8 cellular contexts compared by ENCODE assay signal in genomic region chr1:220786337-220787068, GRCh38. TPM values are rescaled to one million over a fixed set of nuclear protein-coding genes. Genes with fewer than 3 reads are reported as not detected.
DNase-seq lines count a peak whose midpoint lies in the region; ATAC-seq and TF ChIP-seq lines count a peak whose summit lies in the region.
"Had no signal": no experiment of that assay in that cellular context is flagged by ENCODE, and none has a peak within 500 bp of the region (broad histone marks: within the 10 kb centered on the region; RNA-seq: fewer than 3 reads in every experiment).

TSS of gene MTARC1 (plus strand) at chr1:220786913. CDS start at chr1:220786945, 32 bp downstream.

- ATAC-seq in HG02588 (IDR thresholded peaks at IDR 0.05; ENCODE audit: unreplicated experiment), result peak; percentile 62

- H3K36me3 ChIP-seq in osteoblast (ENCODE audit: insufficient read depth, low read length), result no peaks in the 10 kb centered on the region

- H3K4me1 Mint-ChIP-seq in activated naive CD8-positive, alpha-beta T cell (ENCODE audit: low read depth), result peaks cover 2% of the 10 kb centered on the region
- H3K4me1 Mint-ChIP-seq: central memory CD8-positive, alpha-beta T cell had no signal

- H3K27me3 ChIP-seq in osteoblast (ENCODE audit: insufficient read depth, low read length), result no peaks in the 10 kb centered on the region

- intact Hi-C loops in cardiac septum (cut with DNase I), result loop anchor here (2.0 to 5.0 kb wide), 2 partner anchors 54 to 260 kb away; no protein-coding TSS in a partner anchor

- peaks cover 30% of the 10 kb centered on the region for H3K27me3 Mint-ChIP-seq in activated naive CD8-positive, alpha-beta T cell

- no peaks in the 10 kb centered on the region for H3K9me3 ChIP-seq in osteoblast (ENCODE audit: low read depth, low read length)

- no peak for TF ChIP-seq CTCF in osteoblast (IDR thresholded peaks at IDR 0.05; ENCODE audit: extremely low read depth, low read depth, low read length)

- peak within 1 kb of the TSS; percentile 73 for H3K4me3 ChIP-seq in osteoblast (ENCODE audit: insufficient read depth, low read length)

- DNase-seq in NCI-H1694 (lab: John Stamatoyannopoulos, UW), result peak; percentile 64
- peak; percentile 90 for DNase-seq in cardiac septum (ENCODE audit: low spot score)
- peak; percentile 93 for DNase-seq in osteoblast (ENCODE audit: insufficient read length, low spot score, missing footprints)
- no peak for DNase-seq in GM19240 (ENCODE audit: insufficient read length, low spot score)

- H3K4me1 ChIP-seq in osteoblast (ENCODE audit: insufficient read depth, low read length), result peaks cover 8% of the 10 kb centered on the region

- H3K9me3 Mint-ChIP-seq in activated naive CD8-positive, alpha-beta T cell (ENCODE audit: low read depth), result no peaks in the 10 kb centered on the region
- H3K9me3 Mint-ChIP-seq: central memory CD8-positive, alpha-beta T cell had no signal

- H3K79me2 ChIP-seq in osteoblast (ENCODE audit: insufficient read depth, low read length), result no peaks in the 10 kb centered on the region

- H4K20me1 ChIP-seq in osteoblast (ENCODE audit: insufficient read depth, low read length), result no peaks in the 10 kb centered on the region

- H3K27ac Mint-ChIP-seq in activated naive CD8-positive, alpha-beta T cell, result no peak within 1 kb of the TSS

- H3K27ac ChIP-seq in osteoblast (ENCODE audit: low read depth, low read length), result no peak within 1 kb of the TSS

- H3K36me3 Mint-ChIP-seq in activated naive CD8-positive, alpha-beta T cell, result no peaks in the 10 kb centered on the region

- peak within 1 kb of the TSS; percentile 72 for H2AFZ ChIP-seq in osteoblast (ENCODE audit: low read length)

- H3K4me2 ChIP-seq in osteoblast (ENCODE audit: insufficient read depth, low read length), result peak within 1 kb of the TSS; percentile 85

- H3K4me3 Mint-ChIP-seq in activated naive CD8-positive, alpha-beta T cell, result peak within 1 kb of the TSS; percentile 61
- H3K4me3 Mint-ChIP-seq: central memory CD8-positive, alpha-beta T cell had no signal

- TF ChIP-seq POLR2A in GM15510 (IDR thresholded peaks at IDR 0.05; ENCODE audit: borderline replicate concordance, extremely low read depth, insufficient read length), result peak; percentile 18

RNA-seq across cellular contexts. Expression of gene MTARC1, which starts in this region (rescaled TPM):
- total RNA-seq in cardiac septum (12.8 TPM), osteoblast (2.9 TPM in 2 replicates)
